Comparison of ENCODE assay signal across 9 cellular contexts in the genomic region with DNA sequence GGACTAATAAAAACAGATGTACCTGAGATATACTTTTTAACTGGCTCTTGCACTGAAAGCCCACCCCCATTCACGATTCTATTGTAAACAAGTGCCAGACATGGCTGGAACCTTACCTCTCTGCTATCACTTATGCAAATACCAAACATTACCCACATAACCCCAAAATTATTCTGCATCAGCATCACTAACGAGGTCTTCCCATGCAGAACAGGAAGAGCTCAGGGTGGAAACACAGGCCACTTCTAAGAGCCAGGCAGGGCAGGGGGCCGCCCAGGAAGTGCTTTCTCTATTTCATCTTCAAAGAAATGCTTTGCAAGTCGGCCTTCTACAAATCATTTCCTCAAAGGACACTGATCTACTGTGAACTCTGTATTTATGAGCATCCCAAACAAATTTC. TPM values are rescaled to one million over a fixed set of nuclear protein-coding genes. Genes with fewer than 3 reads are reported as not detected.
DNase-seq lines count a peak whose midpoint lies in the region; ATAC-seq and TF ChIP-seq lines count a peak whose summit lies in the region.
"Had no signal": no experiment of that assay in that cellular context is flagged by ENCODE, and none has a peak within 500 bp of the region (broad histone marks: within the 10 kb centered on the region; RNA-seq: fewer than 3 reads in every experiment).

No MANE protein-coding gene starts in this region.

- peak overlapping the region; percentile 42 for H3K4me2 ChIP-seq in mesenchymal stem cell (ENCODE audit: low read length, poor library complexity, severe bottlenecking)
- H3K4me2 ChIP-seq: KMS-11 had no signal

- peaks cover 31% of the 10 kb centered on the region for H3K79me1 ChIP-seq in mesenchymal stem cell (replicated peaks; ENCODE audit: low read length, poor library complexity, severe bottlenecking)

- H2AK5ac ChIP-seq in mesenchymal stem cell (ENCODE audit: low read length, severe bottlenecking) = no peak overlapping the region

- no peak for TF ChIP-seq POLR2A in NB4 (IDR thresholded peaks at IDR 0.05; ENCODE audit: extremely low read depth, insufficient read length)

- no peak overlapping the region for H3K23ac ChIP-seq in mesenchymal stem cell (ENCODE audit: low read length in 2 of 2)

- H3K36me3 Mint-ChIP-seq in activated naive CD8-positive, alpha-beta T cell treated with anti-CD3 and anti-CD28 coated beads for 36 hours = peaks cover 2% of the 10 kb centered on the region

- no peak overlapping the region for H4K8ac ChIP-seq in mesenchymal stem cell (ENCODE audit: low read length)

- DNase-seq in AML-193 (lab: John Stamatoyannopoulos, UW) (peak; percentile 51 to 52), NB4 (ENCODE audit: low read depth) (peak; percentile 71), mesenchymal stem cell (no peak), inferior parietal cortex (ENCODE audit: extremely low spot score) (no peak), medulla oblongata (ENCODE audit: extremely low spot score) (no peak), amniotic stem cell (lab: John Stamatoyannopoulos, UW) (no peak)
- DNase-seq in activated naive CD8-positive, alpha-beta T cell treated with anti-CD3 and anti-CD28 coated beads for 36 hours = peak; percentile 48

- peaks cover 50% of the 10 kb centered on the region for H3K4me1 Mint-ChIP-seq in activated naive CD8-positive, alpha-beta T cell treated with anti-CD3 and anti-CD28 coated beads for 36 hours

- no peak overlapping the region for H3K14ac ChIP-seq in mesenchymal stem cell (ENCODE audit: low read length in 2 of 2)

- no peaks in the 10 kb centered on the region for H3K27me3 ChIP-seq in mesenchymal stem cell (ENCODE audit: control insufficient read depth in 1 of 2, insufficient read depth in 1 of 2, low read length in 2 of 2)

- H3K4me1 ChIP-seq in mesenchymal stem cell (ENCODE audit: control insufficient read depth, insufficient read depth, low read depth, low read length) = peaks cover 27% of the 10 kb centered on the region

- no peak overlapping the region for H3K18ac ChIP-seq in mesenchymal stem cell (ENCODE audit: low read depth in 1 of 2, low read length in 2 of 2)

- H3K4me3 ChIP-seq in NB4 (ENCODE audit: low read depth, low read length) (peak overlapping the region; percentile 68), mesenchymal stem cell (ENCODE audit: insufficient read depth in 1 of 2, low read depth in 1 of 2, low read length in 2 of 2) (peak overlapping the region in 1 of 2 experiments; percentile 77)

- peaks cover 25 to 31% of the 10 kb centered on the region in 2 experiments for H3K36me3 ChIP-seq in mesenchymal stem cell (ENCODE audit: control insufficient read depth in 1 of 2, insufficient read depth in 2 of 2, low read depth in 1 of 2, low read length in 2 of 2)

- no peak overlapping the region for H3K27ac ChIP-seq in mesenchymal stem cell (ENCODE audit: low read length, poor library complexity, severe bottlenecking)
- H3K27ac ChIP-seq: KMS-11 had no signal

- WGBS in mesenchymal stem cell = 66% methylated on average over 4 of the region's 4 CpGs

- H3K9ac ChIP-seq in mesenchymal stem cell (ENCODE audit: low read length) = peak overlapping the region; percentile 73
- H3K9ac ChIP-seq: KMS-11 had no signal

- no peak overlapping the region for H2BK5ac ChIP-seq in mesenchymal stem cell (ENCODE audit: low read depth, low read length, poor library complexity, severe bottlenecking)

- H3K4me3 Mint-ChIP-seq in activated naive CD8-positive, alpha-beta T cell treated with anti-CD3 and anti-CD28 coated beads for 36 hours = peak overlapping the region; percentile 70

- no peak overlapping the region for H2BK15ac ChIP-seq in mesenchymal stem cell (ENCODE audit: low read depth, poor library complexity, severe bottlenecking)

- H3K27me3 Mint-ChIP-seq in activated naive CD8-positive, alpha-beta T cell treated with anti-CD3 and anti-CD28 coated beads for 36 hours = no peaks in the 10 kb centered on the region

- H4K91ac ChIP-seq in mesenchymal stem cell (ENCODE audit: low read length) = no peak overlapping the region

- H2AFZ ChIP-seq in mesenchymal stem cell (ENCODE audit: low read depth, low read length) = no peak overlapping the region

- H2BK120ac ChIP-seq in mesenchymal stem cell (ENCODE audit: low read depth, low read length) = no peak overlapping the region

- H3K27ac Mint-ChIP-seq in activated naive CD8-positive, alpha-beta T cell treated with anti-CD3 and anti-CD28 coated beads for 36 hours = peak overlapping the region; percentile 72

- no peak for ATAC-seq in HG02610 (IDR thresholded peaks at IDR 0.05; ENCODE audit: unreplicated experiment)

- H3K4ac ChIP-seq in mesenchymal stem cell (ENCODE audit: low read depth in 1 of 2, low read length in 2 of 2) = no peak overlapping the region

- no peaks in the 10 kb centered on the region for H3K9me3 Mint-ChIP-seq in activated naive CD8-positive, alpha-beta T cell treated with anti-CD3 and anti-CD28 coated beads for 36 hours

- H3K9me3 ChIP-seq in mesenchymal stem cell (ENCODE audit: control insufficient read depth, low read length) = no peaks in the 10 kb centered on the region

- TF ChIP-seq CTCF in NB4 (IDR thresholded peaks at IDR 0.05; ENCODE audit: low read depth, low read length) = no peak

- H2BK12ac ChIP-seq in mesenchymal stem cell (ENCODE audit: low read length in 2 of 2) = no peak overlapping the region

RNA-seq across cellular contexts. Expression of a gene that starts 7.3 kb away (rescaled TPM):
- total RNA-seq in activated naive CD8-positive, alpha-beta T cell treated with anti-CD3 and anti-CD28 coated beads for 36 hours = 1 to 10 TPM; 1.8 to 1.9 TPM
- polyA plus RNA-seq in mesenchymal stem cell (2013, experiment 1 of 2) = 3.5 TPM
- polyA plus RNA-seq in mesenchymal stem cell (2013, experiment 2 of 2) = 3.5 TPM

Comparison
In these comparisons a context has a peak if more than half of its experiments do, and no peak if none do; other contexts are left out.
1. DNase-seq: peak in AML-193 (2 of 2), NB4 (single experiment) and activated naive CD8-positive, alpha-beta T cell treated with anti-CD3 and anti-CD28 coated beads for 36 hours (single experiment); none in mesenchymal stem cell (single experiment), inferior parietal cortex (single experiment), medulla oblongata (single experiment) and amniotic stem cell (single experiment).